In the genomic region with DNA sequence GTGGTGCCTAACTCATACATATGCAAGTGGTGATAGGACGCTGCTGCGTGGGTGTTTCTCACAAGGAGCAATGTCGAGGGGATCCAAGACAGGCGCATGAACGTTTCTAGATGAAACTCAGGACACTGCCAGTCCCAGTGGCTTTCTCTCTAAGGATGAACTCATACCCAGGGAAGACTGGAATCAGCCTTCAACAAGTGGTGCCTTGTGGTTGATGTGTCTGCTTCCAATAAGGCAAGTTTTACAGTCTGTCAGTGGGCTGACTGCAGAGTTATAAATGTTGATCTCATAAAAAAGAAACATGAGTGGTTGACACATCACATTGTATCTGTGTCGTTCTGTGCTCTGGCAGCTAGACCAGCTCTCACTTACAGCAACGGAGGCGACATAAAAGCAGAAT, we compare ENCODE assay signal across 20 cellular contexts.
DNase-seq lines count a peak whose midpoint lies in the region; ATAC-seq and TF ChIP-seq lines count a peak whose summit lies in the region.
"Had no signal": no experiment of that assay in that cellular context is flagged by ENCODE, and none has a peak within 500 bp of the region (broad histone marks: within the 10 kb centered on the region; RNA-seq: fewer than 3 reads in every experiment).

No MANE protein-coding gene starts in this region.

- ATAC-seq in HG03439 (IDR thresholded peaks at IDR 0.05; ENCODE audit: unreplicated experiment): no peak
- ATAC-seq: A549, HepG2 had no signal

- H3K79me1 ChIP-seq in neuronal stem cell (ENCODE audit: low read depth, low read length): no peaks in the 10 kb centered on the region

- H3K36me3 ChIP-seq in GM23248 (ENCODE audit: low read depth) (no peaks in the 10 kb centered on the region), neuronal stem cell (replicated peaks in 1 of 2; ENCODE audit: control insufficient read depth in 2 of 2, insufficient read depth in 2 of 2, low read length in 2 of 2) (no peaks in the 10 kb centered on the region)

- H2AK5ac ChIP-seq in neuronal stem cell (ENCODE audit: low read depth, low read length): no peak overlapping the region

- H2AFZ ChIP-seq in GM23248 (no peak overlapping the region), neuronal stem cell (ENCODE audit: low read length) (peak overlapping the region; percentile 7)

- 6 to 10% methylated on average over 8 of the region's 8 CpGs for WGBS in GM23248 (ENCODE audit: low coverage in 1 of 2, low lambda C conversion rate in 2 of 2, missing lambda C conversion rate in 2 of 2), 2 experiments
- no CpG with 5 or more reads among the region's 8 CpGs for WGBS in neuronal stem cell (ENCODE audit: extremely low coverage in 2 of 2, insufficient read length in 2 of 2, insufficient replicate concordance in 1 of 2), 2 donors

- H2BK5ac ChIP-seq in neuronal stem cell (ENCODE audit: low read length): no peak overlapping the region

- H3F3A ChIP-seq in GM23248 (ENCODE audit: insufficient read depth): no peaks in the 10 kb centered on the region

- H3K27me3 ChIP-seq in GM23248 (replicated peaks; ENCODE audit: insufficient read depth) (peaks cover 23% of the 10 kb centered on the region), neuronal stem cell (ENCODE audit: control insufficient read depth in 3 of 3, insufficient read depth in 3 of 3, low read depth in 1 of 3, low read length in 3 of 3) (no peaks in the 10 kb centered on the region)

- H3K9me2 ChIP-seq in GM23248 (ENCODE audit: insufficient read depth): no peaks in the 10 kb centered on the region

- in situ Hi-C loops in GM23248 (cut with MboI): no loop called here

- H3K4me3 ChIP-seq in AG09309 (ENCODE audit: control insufficient read depth, low read depth, low read length) (no peak overlapping the region), GM23248 (no peak overlapping the region), fibroblast of mammary gland (ENCODE audit: control insufficient read depth, low read depth, low read length) (no peak overlapping the region), neuronal stem cell (ENCODE audit: low read length in 2 of 2) (no peak overlapping the region)
- H3K4me3 ChIP-seq: A549, SK-N-MC had no signal

- H3K4me1 ChIP-seq in GM23248 (ENCODE audit: insufficient read depth) (no peaks in the 10 kb centered on the region; the same call in 1 of the 2 replicates), neuronal stem cell (ENCODE audit: control insufficient read depth in 2 of 2, insufficient read depth in 1 of 2, low read depth in 1 of 2, low read length in 2 of 2) (peaks cover 2 to 7% of the 10 kb centered on the region in 2 donors)

- no peaks in the 10 kb centered on the region for H3K79me2 ChIP-seq in GM23248 (ENCODE audit: insufficient read depth)

- H2BK120ac ChIP-seq in neuronal stem cell (ENCODE audit: low read depth, low read length): no peak overlapping the region

- no peak overlapping the region for H3K18ac ChIP-seq in neuronal stem cell (ENCODE audit: low read length)

- H4K20me1 ChIP-seq in GM23248 (ENCODE audit: insufficient read depth): no peaks in the 10 kb centered on the region

- H3K9me3 ChIP-seq in GM23248 (ENCODE audit: low read depth): no peaks in the 10 kb centered on the region
- no peaks in the 10 kb centered on the region for H3K9me3 ChIP-seq in neuronal stem cell (replicated peaks in 1 of 2; ENCODE audit: control insufficient read depth in 2 of 2, insufficient read depth in 1 of 2, low read depth in 1 of 2, low read length in 2 of 2)
- H3K9me3 ChIP-seq: A549 had no signal

- H3K9ac ChIP-seq in GM23248: no peak overlapping the region
- H3K9ac ChIP-seq in neuronal stem cell (ENCODE audit: low read depth, low read length, poor library complexity): no peak overlapping the region

- no peak overlapping the region for H2BK12ac ChIP-seq in neuronal stem cell (ENCODE audit: low read length)

- no peak overlapping the region for H3K14ac ChIP-seq in neuronal stem cell (ENCODE audit: low read length)

- H3K23ac ChIP-seq in neuronal stem cell (ENCODE audit: low read depth, low read length, poor library complexity): no peak overlapping the region

- H4K8ac ChIP-seq in neuronal stem cell (ENCODE audit: low read depth, low read length): no peak overlapping the region

- H3K4me2 ChIP-seq in GM23248 (ENCODE audit: unreplicated experiment): no peak overlapping the region
- no peak overlapping the region for H3K4me2 ChIP-seq in neuronal stem cell (ENCODE audit: insufficient read depth, low read length, poor library complexity, severe bottlenecking)
- H3K4me2 ChIP-seq: A549 had no signal

- H2BK15ac ChIP-seq in neuronal stem cell (ENCODE audit: low read length): no peak overlapping the region

- no peak overlapping the region for H4K91ac ChIP-seq in neuronal stem cell (ENCODE audit: low read depth, low read length, poor library complexity)

- H3K4ac ChIP-seq in neuronal stem cell (ENCODE audit: low read length): no peak overlapping the region

- DNase-seq in AG09309 (ENCODE audit: low read depth) (peak; percentile 62), GM23248 (peak; percentile 36), fibroblast of mammary gland (ENCODE audit: low read depth) (peak; percentile 51), neuronal stem cell (ENCODE audit: low spot score) (no peak), NCI-H1694 (lab: John Stamatoyannopoulos, UW) (no peak), NCI-H146 treated with DMSO at 0.1 percent for 48 hours (lab: John Stamatoyannopoulos, UW; ENCODE audit: unreplicated experiment) (no peak)
- DNase-seq in stimulated activated naive CD4-positive, alpha-beta T cell (lab: John Stamatoyannopoulos, UW): no peak
- DNase-seq: DND-41, HCEC 1CT, KBM-7, NCI-H1105, NCI-H1694 treated with DMSO at 0.1 percent for 48 hours, NCI-H510A, NCI-H748 treated with DMSO at 0.1 percent for 48 hours, OCI-M1, SHP77 had no signal

- TF ChIP-seq CTCF in AG09309 (IDR thresholded peaks at IDR 0.05; ENCODE audit: control insufficient read depth, insufficient read depth, low read depth, low read length, missing control alignments) (no peak), fibroblast of mammary gland (conservative IDR thresholded peaks at IDR 0.05; ENCODE audit: control insufficient read depth, insufficient read depth, low read depth, low read length) (no peak)

- no peak overlapping the region for H3K27ac ChIP-seq in GM23248
- H3K27ac ChIP-seq in neuronal stem cell (replicated peaks; ENCODE audit: low read length): no peak overlapping the region
- H3K27ac ChIP-seq: A549, SK-N-MC had no signal

Comparison
In these comparisons a context has a peak if more than half of its experiments do, and no peak if none do; other contexts are left out.
1. DNase-seq: peak in AG09309 (single experiment), GM23248 (single experiment) and fibroblast of mammary gland (single experiment); none in neuronal stem cell (single experiment), NCI-H1694 (single experiment), NCI-H146 treated with DMSO at 0.1 percent for 48 hours (single experiment) and stimulated activated naive CD4-positive, alpha-beta T cell (0 of 6).